16 cellular contexts compared by ENCODE assay signal in genomic region chr16:58533751-58534470, GRCh38. TPM values are rescaled to one million over a fixed set of nuclear protein-coding genes. Genes with fewer than 3 reads are reported as not detected.
DNase-seq lines count a peak whose midpoint lies in the region; ATAC-seq, FAIRE-seq and TF ChIP-seq lines count a peak whose summit lies in the region.
"Had no signal": no experiment of that assay in that cellular context is flagged by ENCODE, and none has a peak within 500 bp of the region (broad histone marks: within the 10 kb centered on the region; RNA-seq: fewer than 3 reads in every experiment).

No MANE protein-coding gene starts in this region.

- H3K9me3 ChIP-seq in astrocyte (ENCODE audit: insufficient read depth, low read depth, low read length) (no peaks in the 10 kb centered on the region), right cardiac atrium (ENCODE audit: control insufficient read depth, low read length) (no peaks in the 10 kb centered on the region), gastrocnemius medialis (no peaks in the 10 kb centered on the region)

- H4K20me1 ChIP-seq in astrocyte (ENCODE audit: insufficient read depth, low read length), result peaks cover 3% of the 10 kb centered on the region

- H3K27me3 ChIP-seq in astrocyte (ENCODE audit: insufficient read depth, low read length) (no peaks in the 10 kb centered on the region), right cardiac atrium (ENCODE audit: control insufficient read depth, insufficient read depth) (no peaks in the 10 kb centered on the region), gastrocnemius medialis (no peaks in the 10 kb centered on the region)

- in situ Hi-C loops in gastrocnemius medialis (cut with MboI; ENCODE audit: low sequenced_read_pairs in 4 of 4), result no loop called here

- H3K4me1 Mint-ChIP-seq in astrocyte (ENCODE audit: low read depth, unreplicated experiment) (peaks cover 2% of the 10 kb centered on the region), glutamatergic neuron (ENCODE audit: low read depth, unreplicated experiment) (no peaks in the 10 kb centered on the region)
- H3K4me1 Mint-ChIP-seq: CD14-positive monocyte, H9 had no signal

- no peak overlapping the region for H3K9ac ChIP-seq in astrocyte (ENCODE audit: low read length)

- H3K4me1 ChIP-seq in astrocyte (ENCODE audit: insufficient read depth, low read length) (no peaks in the 10 kb centered on the region), right cardiac atrium (ENCODE audit: control insufficient read depth, insufficient read depth, low read length) (no peaks in the 10 kb centered on the region), gastrocnemius medialis (no peaks in the 10 kb centered on the region)

- no peak overlapping the region for H3K27ac ChIP-seq in astrocyte (ENCODE audit: low read depth, low read length)
- no peak overlapping the region for H3K27ac ChIP-seq in right cardiac atrium (ENCODE audit: low read length)
- H3K27ac ChIP-seq in gastrocnemius medialis, result peak overlapping the region; percentile 49 to 74 (median 68)

- H3K27me3 Mint-ChIP-seq in astrocyte (ENCODE audit: low read depth, unreplicated experiment) (no peaks in the 10 kb centered on the region), glutamatergic neuron (ENCODE audit: unreplicated experiment) (no peaks in the 10 kb centered on the region)

- no peak for FAIRE-seq in astrocyte (lab: Jason Lieb, UNC)
- FAIRE-seq: GM19239 had no signal

- H3K9me3 Mint-ChIP-seq in astrocyte (ENCODE audit: unreplicated experiment), result no peaks in the 10 kb centered on the region
- no peaks in the 10 kb centered on the region for H3K9me3 Mint-ChIP-seq in glutamatergic neuron (ENCODE audit: unreplicated experiment)
- H3K9me3 Mint-ChIP-seq: CD14-positive monocyte, H9 had no signal

- H3K36me3 ChIP-seq in astrocyte (ENCODE audit: insufficient read depth, low read length) (peaks cover 77% of the 10 kb centered on the region), gastrocnemius medialis (peaks cover 7 to 95% of the 10 kb centered on the region in 2 donors)

- H2AFZ ChIP-seq in astrocyte (ENCODE audit: low read depth, low read length), result no peak overlapping the region

- DNase-seq in astrocyte (ENCODE audit: low read depth) (peak; percentile 10), glutamatergic neuron (no peak), right cardiac atrium (peak in 1 of 3 donors; percentile 38), gastrocnemius medialis (peak in 1 of 2 donors; percentile 64), UCSD-AML1 (lab: John Stamatoyannopoulos, UW; ENCODE audit: unreplicated experiment) (no peak)
- DNase-seq: COR-L47, H9, KBM-7, NCI-H1417 treated with DMSO at 0.1 percent for 48 hours, NCI-H1930, NCI-H446 treated with DMSO at 0.1 percent for 48 hours, OCI-M1 had no signal

- H3K36me3 Mint-ChIP-seq in astrocyte (ENCODE audit: low read depth, unreplicated experiment) (peaks cover 20% of the 10 kb centered on the region), glutamatergic neuron (ENCODE audit: unreplicated experiment) (no peaks in the 10 kb centered on the region)

- 78% methylated on average over 14 of the region's 14 CpGs for WGBS in right cardiac atrium

- no peak for TF ChIP-seq POLR2A in gastrocnemius medialis (IDR thresholded peaks at IDR 0.05)

- no peaks in the 10 kb centered on the region for H3K79me2 ChIP-seq in astrocyte (ENCODE audit: insufficient read depth, low read length)

- no peak overlapping the region for H3K27ac Mint-ChIP-seq in astrocyte (ENCODE audit: unreplicated experiment)
- H3K27ac Mint-ChIP-seq in glutamatergic neuron (ENCODE audit: unreplicated experiment), result peak overlapping the region; percentile 31
- H3K27ac Mint-ChIP-seq: H9 had no signal

- intact Hi-C loops in right cardiac atrium (cut with DNase I), result no loop called here
- intact Hi-C loops in gastrocnemius medialis (cut with DNase I; ENCODE audit: low total_unique reads), result loop anchor here (2.0 kb wide), 1 partner anchor 17 kb away; no protein-coding TSS in a partner anchor

- TF ChIP-seq CTCF in astrocyte (IDR thresholded peaks at IDR 0.05; ENCODE audit: insufficient read depth, low read depth, low read length) (no peak), glutamatergic neuron (IDR thresholded peaks at IDR 0.05; ENCODE audit: partially characterized antibody, unreplicated experiment) (no peak), gastrocnemius medialis (IDR thresholded peaks at IDR 0.05 in 4 of 5, conservative IDR thresholded peaks at IDR 0.05 in 1 of 5) (no peak)

- H3K4me3 ChIP-seq in astrocyte (ENCODE audit: insufficient read depth, low read depth, low read length), result no peak overlapping the region
- no peak overlapping the region for H3K4me3 ChIP-seq in right cardiac atrium (ENCODE audit: low read length)
- H3K4me3 ChIP-seq in gastrocnemius medialis, result no peak overlapping the region

- H3K4me2 ChIP-seq in astrocyte (ENCODE audit: low read length), result no peak overlapping the region

- H3K4me3 Mint-ChIP-seq in astrocyte (ENCODE audit: unreplicated experiment) (no peak overlapping the region), glutamatergic neuron (ENCODE audit: unreplicated experiment) (no peak overlapping the region)
- H3K4me3 Mint-ChIP-seq: CD14-positive monocyte, H9 had no signal

- ATAC-seq in right cardiac atrium (peak; percentile 54 to 73), gastrocnemius medialis (peak; percentile 64 to 89), HG03460 (IDR thresholded peaks at IDR 0.05; ENCODE audit: unreplicated experiment) (no peak), GM21360 (IDR thresholded peaks at IDR 0.05; ENCODE audit: unreplicated experiment) (no peak)

RNA-seq across cellular contexts. Expression of gene SETD6, which starts 18.6 kb away (rescaled TPM):
- 6.7 and 7.4 TPM in 2 replicates for total RNA-seq in astrocyte
- 25.9 TPM for total RNA-seq in glutamatergic neuron (ENCODE audit: unreplicated experiment)
- 10 to 100 TPM in 2 of 4 donors, 1 to 10 TPM in 2; 9.7 to 12.4 (median 11.1) TPM for total RNA-seq in right cardiac atrium
- 8.5 TPM for polyA plus RNA-seq in right cardiac atrium
- 10 to 100 TPM; 30.8 to 40.2 (median 38.4) TPM for total RNA-seq in gastrocnemius medialis

RNA-seq across cellular contexts. Expression of gene NDRG4, which starts 34.0 kb away (rescaled TPM):
- total RNA-seq in astrocyte (21.9 and 22.2 TPM in 2 replicates), glutamatergic neuron (ENCODE audit: unreplicated experiment) (677 TPM), right cardiac atrium (100 to 1,000 TPM in 1 of 4 donors, 10 to 100 TPM in 3; 53.5 to 155 (median 97.3) TPM), gastrocnemius medialis (10 to 100 TPM in 2 of 4 donors, 1 to 10 TPM in 2; 2.0 to 13.3 (median 6.5) TPM)
- polyA plus RNA-seq in right cardiac atrium, result 164 TPM
- polyA plus RNA-seq: CD14-positive monocyte had no signal

Comparison
In these comparisons a context has a peak if more than half of its experiments do, and no peak if none do; other contexts are left out.
1. H3K27ac ChIP-seq: peak in gastrocnemius medialis (4 of 4); none in astrocyte (single experiment) and right cardiac atrium (single experiment).
2. ATAC-seq: peak in right cardiac atrium (2 of 2) and gastrocnemius medialis (2 of 2); none in HG03460 (single experiment) and GM21360 (single experiment).